8 cellular contexts compared by ENCODE assay signal in the genomic region with DNA sequence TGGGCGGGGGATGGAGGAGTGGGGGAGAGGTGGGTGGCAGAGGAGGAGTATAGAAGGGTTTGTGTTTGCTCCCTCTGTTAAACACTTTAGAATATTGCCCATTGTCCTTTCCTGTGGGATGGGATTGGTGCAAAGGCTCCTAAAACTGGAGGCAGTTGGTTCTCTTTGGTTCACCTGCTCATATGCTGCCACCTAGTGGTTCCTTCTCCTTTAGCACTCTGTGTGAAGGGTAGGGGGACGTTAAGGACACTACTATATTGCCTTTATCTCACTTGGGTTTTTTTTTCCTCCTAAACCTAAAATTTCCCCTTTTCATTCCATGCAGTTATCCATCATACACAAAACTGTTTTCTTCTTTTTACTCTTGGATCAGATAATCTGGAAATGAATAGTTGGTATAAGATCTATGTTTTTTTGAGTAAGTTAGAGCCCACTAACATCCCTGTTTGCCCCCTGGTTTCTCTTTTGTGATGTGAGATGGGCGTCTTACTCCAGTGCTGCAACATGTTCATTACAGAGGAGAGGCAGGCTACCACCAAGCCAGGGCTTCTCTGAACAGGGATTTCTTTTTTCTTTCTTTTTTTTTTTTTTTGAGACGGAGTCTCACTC. TPM values are rescaled to one million over a fixed set of nuclear protein-coding genes. Genes with fewer than 3 reads are reported as not detected.
DNase-seq lines count a peak whose midpoint lies in the region; ATAC-seq and TF ChIP-seq lines count a peak whose summit lies in the region.

No MANE protein-coding gene starts in this region.

- no peaks in the 10 kb centered on the region for H3K79me2 ChIP-seq in DOHH2 (ENCODE audit: control insufficient read depth, low read length)
- H3K79me2 ChIP-seq in Loucy (ENCODE audit: insufficient read depth, low read length), result no peaks in the 10 kb centered on the region

- no peak overlapping the region for H3K4me3 Mint-ChIP-seq in activated naive CD8-positive, alpha-beta T cell treated with anti-CD3 and anti-CD28 coated beads, Interleukin-2, amount 10 ng/mL, durations not matched to agents 7 days and 5 days

- TF ChIP-seq CTCF in DOHH2 (IDR thresholded peaks at IDR 0.05; ENCODE audit: low read depth, low read length, poor library complexity, severe bottlenecking) (peak; percentile 76), Loucy (conservative IDR thresholded peaks at IDR 0.05; ENCODE audit: low read length) (peak; percentile 91), cardiac muscle cell (IDR thresholded peaks at IDR 0.05; ENCODE audit: low read depth, low read length) (peak; percentile 91), psoas muscle (IDR thresholded peaks at IDR 0.05) (peak; percentile 90)

- H3K27me3 ChIP-seq in DOHH2 (ENCODE audit: control insufficient read depth, low read length) (no peaks in the 10 kb centered on the region), Loucy (ENCODE audit: insufficient read depth, low read length, poor library complexity, severe bottlenecking) (no peaks in the 10 kb centered on the region), cardiac muscle cell (no peaks in the 10 kb centered on the region), psoas muscle (ENCODE audit: insufficient read depth in 3 of 3, low read length in 2 of 3) (no peaks in the 10 kb centered on the region)

- H3K4me2 ChIP-seq in DOHH2 (ENCODE audit: low read length) (no peak overlapping the region), Loucy (ENCODE audit: low read depth, low read length, poor library complexity, severe bottlenecking) (no peak overlapping the region)

- ATAC-seq in activated naive CD8-positive, alpha-beta T cell treated with anti-CD3 and anti-CD28 coated beads, Interleukin-2, amount 10 ng/mL, durations not matched to agents 7 days and 5 days (ENCODE audit: low read depth), result peak; percentile 65
- peak; percentile 70 to 94 (median 86) for ATAC-seq in psoas muscle
- ATAC-seq in GM18873 (IDR thresholded peaks at IDR 0.05; ENCODE audit: low FRiP score, unreplicated experiment), result no peak
- ATAC-seq in HG02588 (IDR thresholded peaks at IDR 0.05; ENCODE audit: unreplicated experiment), result no peak

- no peaks in the 10 kb centered on the region for H3K36me3 ChIP-seq in DOHH2 (ENCODE audit: control insufficient read depth, low read length)
- H3K36me3 ChIP-seq in Loucy (ENCODE audit: insufficient read depth, low read length), result no peaks in the 10 kb centered on the region
- H3K36me3 ChIP-seq in cardiac muscle cell, result no peaks in the 10 kb centered on the region
- H3K36me3 ChIP-seq in psoas muscle (ENCODE audit: insufficient read depth in 1 of 2, low read depth in 1 of 2), result peaks cover 0 to 6% of the 10 kb centered on the region in 2 donors

- peaks cover 1% of the 10 kb centered on the region for H3K36me3 Mint-ChIP-seq in activated naive CD8-positive, alpha-beta T cell treated with anti-CD3 and anti-CD28 coated beads, Interleukin-2, amount 10 ng/mL, durations not matched to agents 7 days and 5 days

- no peaks in the 10 kb centered on the region for H4K20me1 ChIP-seq in DOHH2 (ENCODE audit: control insufficient read depth, insufficient read depth, low read depth, low read length)
- no peaks in the 10 kb centered on the region for H4K20me1 ChIP-seq in Loucy (ENCODE audit: insufficient read depth, low read length, poor library complexity, severe bottlenecking)

- POLR2A ChIA-PET in activated naive CD8-positive, alpha-beta T cell treated with anti-CD3 and anti-CD28 coated beads, Interleukin-2, amount 10 ng/mL, durations not matched to agents 7 days and 5 days (lab: Charles Lee), result interaction anchor here (0.6 to 1.5 kb wide), 5 partner anchors 12 to 59 kb away, joined by 3 to 7 read pairs (median 5); a partner anchor contains a TSS

- intact Hi-C loops in psoas muscle (cut with DNase I), result loop anchor here (2.0 to 10.0 kb wide), 5 partner anchors 25 to 287 kb away; a partner anchor contains a TSS

- H3K9me2 ChIP-seq in DOHH2 (replicated peaks; ENCODE audit: control insufficient read depth, low read length) (no peaks in the 10 kb centered on the region), Loucy (replicated peaks; ENCODE audit: low read depth, low read length) (no peaks in the 10 kb centered on the region)

- H3K9me3 ChIP-seq in DOHH2 (ENCODE audit: control insufficient read depth, insufficient read depth, low read length) (no peaks in the 10 kb centered on the region), Loucy (ENCODE audit: insufficient read depth, low read depth, low read length) (no peaks in the 10 kb centered on the region), cardiac muscle cell (ENCODE audit: low read depth) (no peaks in the 10 kb centered on the region), psoas muscle (no peaks in the 10 kb centered on the region)

- H3K4me3 ChIP-seq in DOHH2 (ENCODE audit: low read length) (no peak overlapping the region), Loucy (ENCODE audit: low read length, poor library complexity, severe bottlenecking) (no peak overlapping the region), cardiac muscle cell (no peak overlapping the region), psoas muscle (no peak overlapping the region)

- no peaks in the 10 kb centered on the region for H3F3A ChIP-seq in DOHH2 (ENCODE audit: control insufficient read depth, insufficient read depth)
- H3F3A ChIP-seq in Loucy (ENCODE audit: low read depth), result no peaks in the 10 kb centered on the region

- no peaks in the 10 kb centered on the region for H3K9me3 Mint-ChIP-seq in activated naive CD8-positive, alpha-beta T cell treated with anti-CD3 and anti-CD28 coated beads, Interleukin-2, amount 10 ng/mL, durations not matched to agents 7 days and 5 days

- peak overlapping the region; percentile 7 for H3K27ac Mint-ChIP-seq in activated naive CD8-positive, alpha-beta T cell treated with anti-CD3 and anti-CD28 coated beads, Interleukin-2, amount 10 ng/mL, durations not matched to agents 7 days and 5 days

- no peaks in the 10 kb centered on the region for H3K4me1 Mint-ChIP-seq in activated naive CD8-positive, alpha-beta T cell treated with anti-CD3 and anti-CD28 coated beads, Interleukin-2, amount 10 ng/mL, durations not matched to agents 7 days and 5 days

- H3K9ac ChIP-seq in Loucy (ENCODE audit: low read depth, low read length, poor library complexity, severe bottlenecking), result no peak overlapping the region

- DNase-seq in RPMI7951 (ENCODE audit: low read depth), result peak; percentile 64
- no peak for DNase-seq in activated naive CD8-positive, alpha-beta T cell treated with anti-CD3 and anti-CD28 coated beads, Interleukin-2, amount 10 ng/mL, durations not matched to agents 7 days and 5 days
- DNase-seq in cardiac muscle cell (ENCODE audit: low read depth in 1 of 2, low spot score in 1 of 2), result peak; percentile 78 to 84
- no peak for DNase-seq in psoas muscle

- no peaks in the 10 kb centered on the region for H3K4me1 ChIP-seq in DOHH2 (ENCODE audit: control insufficient read depth, low read length)
- H3K4me1 ChIP-seq in Loucy (ENCODE audit: insufficient read depth, low read length, poor library complexity, severe bottlenecking), result no peaks in the 10 kb centered on the region
- H3K4me1 ChIP-seq in cardiac muscle cell (ENCODE audit: low read depth), result no peaks in the 10 kb centered on the region
- no peaks in the 10 kb centered on the region for H3K4me1 ChIP-seq in psoas muscle

- H3K27me3 Mint-ChIP-seq in activated naive CD8-positive, alpha-beta T cell treated with anti-CD3 and anti-CD28 coated beads, Interleukin-2, amount 10 ng/mL, durations not matched to agents 7 days and 5 days, result no peaks in the 10 kb centered on the region

- H2AFZ ChIP-seq in Loucy (ENCODE audit: low read length), result no peak overlapping the region

- H3K27ac ChIP-seq in DOHH2 (ENCODE audit: low read depth, low read length) (no peak overlapping the region), cardiac muscle cell (no peak overlapping the region), psoas muscle (no peak overlapping the region)

- 47 to 50% (median 47%) methylated on average over 4 of the region's 4 CpGs for WGBS in psoas muscle, 3 donors

RNA-seq across cellular contexts. Expression of a gene that starts 23.8 kb away (rescaled TPM):
- total RNA-seq in RPMI7951 (2014; rRNA removed; shearing (Covaris generic)), result 6.4 and 10.4 TPM in 2 replicates
- 10 to 100 TPM; 31.3 to 36.8 TPM for total RNA-seq in activated naive CD8-positive, alpha-beta T cell treated with anti-CD3 and anti-CD28 coated beads, Interleukin-2, amount 10 ng/mL, durations not matched to agents 7 days and 5 days
- 11.0 and 11.6 TPM in 2 replicates for total RNA-seq in cardiac muscle cell
- 19.2 and 19.3 TPM in 2 replicates for polyA plus RNA-seq in cardiac muscle cell
- 10 to 100 TPM; 10.0 to 17.2 (median 12.3) TPM for total RNA-seq in psoas muscle
- 10 to 100 TPM; 11.5 to 27.0 (median 25.7) TPM for polyA plus RNA-seq in psoas muscle

RNA-seq across cellular contexts. Expression of a gene that starts 30.0 kb away (rescaled TPM):
- total RNA-seq in RPMI7951 (2014; rRNA removed; shearing (Covaris generic)), result 53.5 and 64.6 TPM in 2 replicates
- total RNA-seq in activated naive CD8-positive, alpha-beta T cell treated with anti-CD3 and anti-CD28 coated beads, Interleukin-2, amount 10 ng/mL, durations not matched to agents 7 days and 5 days, result 10 to 100 TPM; 55.1 to 56.0 TPM
- total RNA-seq in cardiac muscle cell (62.9 and 102 TPM in 2 replicates), psoas muscle (10 to 100 TPM; 28.9 to 39.6 (median 35.5) TPM)
- polyA plus RNA-seq in cardiac muscle cell (35.9 and 38.3 TPM in 2 replicates), psoas muscle (10 to 100 TPM; 26.6 to 69.6 (median 34.8) TPM)

Comparison
In these comparisons a context has a peak if more than half of its experiments do, and no peak if none do; other contexts are left out.
1. DNase-seq: peak in RPMI7951 (single experiment) and cardiac muscle cell (2 of 2); none in activated naive CD8-positive, alpha-beta T cell treated with anti-CD3 and anti-CD28 coated beads, Interleukin-2, amount 10 ng/mL, durations not matched to agents 7 days and 5 days (single experiment) and psoas muscle (0 of 2).
2. ATAC-seq: peak in activated naive CD8-positive, alpha-beta T cell treated with anti-CD3 and anti-CD28 coated beads, Interleukin-2, amount 10 ng/mL, durations not matched to agents 7 days and 5 days (single experiment) and psoas muscle (4 of 4); none in GM18873 (single experiment) and HG02588 (single experiment).
3. Peak in every context shown above with its lines, with median percentiles within 50 percentile points of each other: CTCF ChIP-seq.